10 cellular contexts compared by ENCODE assay signal in genomic region chr1:25569599-25570458, GRCh38. TPM values are rescaled to one million over a fixed set of nuclear protein-coding genes. Genes with fewer than 3 reads are reported as not detected.
DNase-seq lines count a peak whose midpoint lies in the region; ATAC-seq lines count a peak whose summit lies in the region.
"Had no signal": no experiment of that assay in that cellular context is flagged by ENCODE, and none has a peak within 500 bp of the region (broad histone marks: within the 10 kb centered on the region; RNA-seq: fewer than 3 reads in every experiment).

No MANE protein-coding gene starts in this region.

- H3K36me3 Mint-ChIP-seq in central memory CD8-positive, alpha-beta T cell (ENCODE audit: insufficient read depth) = peaks cover 13% of the 10 kb centered on the region
- peaks cover 3% of the 10 kb centered on the region for H3K36me3 Mint-ChIP-seq in activated T-helper 2 cell treated with anti-CD3 and anti-CD28 coated beads, Interferon-gamma antibody, Interleukin-2, Interleukin-4, amounts not matched to agents 10 μg/mL and 5 μg/mL and 100 μg/mL, durations not matched to agents 14 hours and 24 hours and 36 hours (ENCODE audit: low read depth)

- H3K79me1 ChIP-seq in neuronal stem cell (ENCODE audit: low read depth, low read length) = no peaks in the 10 kb centered on the region

- H3K9me3 Mint-ChIP-seq in central memory CD8-positive, alpha-beta T cell = no peaks in the 10 kb centered on the region
- no peaks in the 10 kb centered on the region for H3K9me3 Mint-ChIP-seq in activated T-helper 2 cell treated with anti-CD3 and anti-CD28 coated beads, Interferon-gamma antibody, Interleukin-2, Interleukin-4, amounts not matched to agents 10 μg/mL and 5 μg/mL and 100 μg/mL, durations not matched to agents 14 hours and 24 hours and 36 hours

- no peak overlapping the region for H3K14ac ChIP-seq in neuronal stem cell (ENCODE audit: low read length)

- no peak overlapping the region for H2BK12ac ChIP-seq in neuronal stem cell (ENCODE audit: low read length)

- H4K91ac ChIP-seq in neuronal stem cell (ENCODE audit: low read depth, low read length, poor library complexity) = no peak overlapping the region

- H4K8ac ChIP-seq in neuronal stem cell (ENCODE audit: low read depth, low read length) = no peak overlapping the region

- H2AK5ac ChIP-seq in neuronal stem cell (ENCODE audit: low read depth, low read length) = peak overlapping the region; percentile 4

- H2BK120ac ChIP-seq in neuronal stem cell (ENCODE audit: low read depth, low read length) = no peak overlapping the region

- H3K9ac ChIP-seq in neuronal stem cell (ENCODE audit: low read depth, low read length, poor library complexity) = no peak overlapping the region

- no peak overlapping the region for H3K27ac ChIP-seq in neuronal stem cell (replicated peaks; ENCODE audit: low read length)
- H3K27ac ChIP-seq: cardiac muscle cell had no signal

- H3K18ac ChIP-seq in neuronal stem cell (ENCODE audit: low read length) = no peak overlapping the region

- no CpG with 5 or more reads among the region's 18 CpGs for WGBS in neuronal stem cell (ENCODE audit: extremely low coverage in 2 of 2, insufficient read length in 2 of 2, insufficient replicate concordance in 1 of 2), 2 donors

- no peaks in the 10 kb centered on the region for H3K27me3 ChIP-seq in neuronal stem cell (ENCODE audit: control insufficient read depth in 3 of 3, insufficient read depth in 3 of 3, low read depth in 1 of 3, low read length in 3 of 3)
- H3K27me3 ChIP-seq: cardiac muscle cell had no signal

- H2BK5ac ChIP-seq in neuronal stem cell (ENCODE audit: low read length) = no peak overlapping the region

- no peak overlapping the region for H3K23ac ChIP-seq in neuronal stem cell (ENCODE audit: low read depth, low read length, poor library complexity)

- H3K27ac Mint-ChIP-seq in central memory CD8-positive, alpha-beta T cell (ENCODE audit: low read depth) = peak overlapping the region; percentile 8
- H3K27ac Mint-ChIP-seq in activated T-helper 2 cell treated with anti-CD3 and anti-CD28 coated beads, Interferon-gamma antibody, Interleukin-2, Interleukin-4, amounts not matched to agents 10 μg/mL and 5 μg/mL and 100 μg/mL, durations not matched to agents 14 hours and 24 hours and 36 hours = no peak overlapping the region

- peaks cover 45% of the 10 kb centered on the region for H3K4me1 Mint-ChIP-seq in central memory CD8-positive, alpha-beta T cell
- peaks cover 12% of the 10 kb centered on the region for H3K4me1 Mint-ChIP-seq in activated T-helper 2 cell treated with anti-CD3 and anti-CD28 coated beads, Interferon-gamma antibody, Interleukin-2, Interleukin-4, amounts not matched to agents 10 μg/mL and 5 μg/mL and 100 μg/mL, durations not matched to agents 14 hours and 24 hours and 36 hours (ENCODE audit: low read depth)

- H3K4ac ChIP-seq in neuronal stem cell (ENCODE audit: low read length) = no peak overlapping the region

- no peak overlapping the region for H3K4me2 ChIP-seq in neuronal stem cell (ENCODE audit: insufficient read depth, low read length, poor library complexity, severe bottlenecking)

- no peak overlapping the region for H2BK15ac ChIP-seq in neuronal stem cell (ENCODE audit: low read length)

- intact Hi-C loops in activated T-helper 2 cell treated with anti-CD3 and anti-CD28 coated beads, Interferon-gamma antibody, Interleukin-2, Interleukin-4, amounts not matched to agents 10 μg/mL and 5 μg/mL and 100 μg/mL, durations not matched to agents 14 hours and 24 hours and 36 hours (cut with micrococcal nuclease) = no loop called here

- no peaks in the 10 kb centered on the region for H3K9me3 ChIP-seq in neuronal stem cell (replicated peaks in 1 of 2; ENCODE audit: control insufficient read depth in 2 of 2, insufficient read depth in 1 of 2, low read depth in 1 of 2, low read length in 2 of 2)

- no peak overlapping the region for H3K4me3 Mint-ChIP-seq in central memory CD8-positive, alpha-beta T cell
- no peak overlapping the region for H3K4me3 Mint-ChIP-seq in activated T-helper 2 cell treated with anti-CD3 and anti-CD28 coated beads, Interferon-gamma antibody, Interleukin-2, Interleukin-4, amounts not matched to agents 10 μg/mL and 5 μg/mL and 100 μg/mL, durations not matched to agents 14 hours and 24 hours and 36 hours (ENCODE audit: low read depth)

- no peaks in the 10 kb centered on the region for H3K36me3 ChIP-seq in neuronal stem cell (replicated peaks in 1 of 2; ENCODE audit: control insufficient read depth in 2 of 2, insufficient read depth in 2 of 2, low read length in 2 of 2)
- H3K36me3 ChIP-seq: cardiac muscle cell had no signal

- H3K4me3 ChIP-seq in neuronal stem cell (ENCODE audit: low read length in 2 of 2) = no peak overlapping the region
- H3K4me3 ChIP-seq: cardiac muscle cell had no signal

- ATAC-seq in central memory CD8-positive, alpha-beta T cell (replicated peaks; ENCODE audit: extremely low read depth, poor library complexity, severe bottlenecking) = no peak
- ATAC-seq in HG02588 (IDR thresholded peaks at IDR 0.05; ENCODE audit: unreplicated experiment) (no peak), HG03520 (IDR thresholded peaks at IDR 0.05; ENCODE audit: unreplicated experiment) (no peak)

- peaks cover 51 to 60% of the 10 kb centered on the region in 2 donors for H3K4me1 ChIP-seq in neuronal stem cell (ENCODE audit: control insufficient read depth in 2 of 2, insufficient read depth in 1 of 2, low read depth in 1 of 2, low read length in 2 of 2)

- DNase-seq in COLO668 (lab: John Stamatoyannopoulos, UW; ENCODE audit: unreplicated experiment) (peak; percentile 92), NCI-H226 (peak; percentile 59), neuronal stem cell (ENCODE audit: low spot score) (no peak), GM19238 (ENCODE audit: insufficient read length, low spot score) (no peak)
- DNase-seq in central memory CD8-positive, alpha-beta T cell (ENCODE audit: low spot score in 2 of 2) = no peak
- DNase-seq in activated T-helper 2 cell treated with anti-CD3 and anti-CD28 coated beads, Interferon-gamma antibody, Interleukin-2, Interleukin-4, amounts not matched to agents 10 μg/mL and 5 μg/mL and 100 μg/mL, durations not matched to agents 14 hours and 24 hours and 36 hours (ENCODE audit: low spot score) = no peak
- DNase-seq: NCI-H1105 treated with DMSO at 0.1 percent for 48 hours had no signal

- H3K27me3 Mint-ChIP-seq in central memory CD8-positive, alpha-beta T cell = no peaks in the 10 kb centered on the region
- peaks cover 4% of the 10 kb centered on the region for H3K27me3 Mint-ChIP-seq in activated T-helper 2 cell treated with anti-CD3 and anti-CD28 coated beads, Interferon-gamma antibody, Interleukin-2, Interleukin-4, amounts not matched to agents 10 μg/mL and 5 μg/mL and 100 μg/mL, durations not matched to agents 14 hours and 24 hours and 36 hours (ENCODE audit: low read depth)

- H2AFZ ChIP-seq in neuronal stem cell (ENCODE audit: low read length) = no peak overlapping the region

RNA-seq across cellular contexts. Expression of gene LDLRAP1, which starts 26.4 kb away (rescaled TPM):
- polyA plus RNA-seq in neuronal stem cell (2013, experiment 1 of 2) = 5.0 TPM
- polyA plus RNA-seq in neuronal stem cell (2013, experiment 2 of 2) = 5.4 TPM
- 6.3 and 7.2 TPM in 2 replicates for total RNA-seq in activated T-helper 2 cell treated with anti-CD3 and anti-CD28 coated beads, Interferon-gamma antibody, Interleukin-2, Interleukin-4, amounts not matched to agents 10 μg/mL and 5 μg/mL and 100 μg/mL, durations not matched to agents 14 hours and 24 hours and 36 hours

RNA-seq across cellular contexts. Expression of gene MAN1C1, which starts 46.8 kb away (rescaled TPM):
- polyA plus RNA-seq in neuronal stem cell (2013, experiment 1 of 2) = 7.3 TPM
- 7.1 TPM for polyA plus RNA-seq in neuronal stem cell (2013, experiment 2 of 2)
- 4.1 and 5.0 TPM in 2 replicates for total RNA-seq in activated T-helper 2 cell treated with anti-CD3 and anti-CD28 coated beads, Interferon-gamma antibody, Interleukin-2, Interleukin-4, amounts not matched to agents 10 μg/mL and 5 μg/mL and 100 μg/mL, durations not matched to agents 14 hours and 24 hours and 36 hours

Comparison
In these comparisons a context has a peak if more than half of its experiments do, and no peak if none do; other contexts are left out.
1. DNase-seq: peak in COLO668 (single experiment) and NCI-H226 (single experiment); none in central memory CD8-positive, alpha-beta T cell (0 of 2), neuronal stem cell (single experiment), activated T-helper 2 cell treated with anti-CD3 and anti-CD28 coated beads, Interferon-gamma antibody, Interleukin-2, Interleukin-4, amounts not matched to agents 10 μg/mL and 5 μg/mL and 100 μg/mL, durations not matched to agents 14 hours and 24 hours and 36 hours (single experiment) and GM19238 (single experiment).